Comparison of ENCODE assay signal across 23 cellular contexts in genomic region chr2:16244153-16244965, GRCh38.
"Had no signal": no experiment of that assay in that cellular context is flagged by ENCODE, and none has a peak within 500 bp of the region (broad histone marks: within the 10 kb centered on the region; RNA-seq: fewer than 3 reads in every experiment).

No MANE protein-coding gene starts in this region.

- H3K27ac Mint-ChIP-seq: activated CD4-positive, alpha-beta T cell treated with anti-CD3 and anti-CD28 coated beads, Interleukin-2, amount 10 ng/mL, durations not matched to agents 7 days and 5 days; activated CD8-positive, alpha-beta T cell treated with anti-CD3 and anti-CD28 coated beads for 36 hours; activated naive CD4-positive, alpha-beta T cell treated with anti-CD3 and anti-CD28 coated beads, Interleukin-2, amount 50 U/mL, for 24 hours; activated T-cell treated with anti-CD3 and anti-CD28 coated beads, Interleukin-2, amount 50 U/mL, for 24 hours; activated T-helper 1 cell treated with anti-CD3 and anti-CD28 coated beads, Interleukin-12 subunit alpha, Interleukin-12 subunit beta, Interleukin-2, Interleukin-4 antibody, amounts not matched to agents 30 ng/mL and 10 ng/mL and 1 ng/mL, durations not matched to agents 14 hours and 24 hours and 36 hours; IgD-negative memory B cell; T-helper 17 cell; WTC11 had no signal

- H3K9me3 Mint-ChIP-seq: activated CD4-positive, alpha-beta T cell treated with anti-CD3 and anti-CD28 coated beads, Interleukin-2, amount 10 ng/mL, durations not matched to agents 7 days and 5 days; activated CD8-positive, alpha-beta T cell treated with anti-CD3 and anti-CD28 coated beads for 36 hours; activated naive CD4-positive, alpha-beta T cell treated with anti-CD3 and anti-CD28 coated beads, Interleukin-2, amount 50 U/mL, for 24 hours; activated T-cell treated with anti-CD3 and anti-CD28 coated beads, Interleukin-2, amount 50 U/mL, for 24 hours; activated T-helper 1 cell treated with anti-CD3 and anti-CD28 coated beads, Interleukin-12 subunit alpha, Interleukin-12 subunit beta, Interleukin-2, Interleukin-4 antibody, amounts not matched to agents 30 ng/mL and 10 ng/mL and 1 ng/mL, durations not matched to agents 14 hours and 24 hours and 36 hours; IgD-negative memory B cell; WTC11 had no signal

- DNase-seq: activated CD4-positive, alpha-beta T cell treated with anti-CD3 and anti-CD28 coated beads, Interleukin-2, amount 10 ng/mL, durations not matched to agents 7 days and 5 days; activated CD4-positive, CD25-positive, alpha-beta regulatory T cell treated with anti-CD3 and anti-CD28 coated beads, Interleukin-2, amount 50 U/mL, for 72 hours; activated CD8-positive, alpha-beta T cell treated with anti-CD3 and anti-CD28 coated beads for 36 hours; activated effector memory CD4-positive, alpha-beta T cell treated with Interleukin-2 at 50 U/mL for 16 hours; activated naive CD4-positive, alpha-beta T cell; activated T-cell treated with anti-CD3 and anti-CD28 coated beads, Interleukin-2, amount 50 U/mL, for 24 hours; aorta; KG1; NCI-H1092; NCI-H1417; NCI-H1930; NCI-H2171; NCI-H2227 treated with DMSO at 0.1 percent for 48 hours; NCI-H526 treated with DMSO at 0.1 percent for 48 hours; NCI-H82; SIG-M5; T-helper 17 cell; T-helper 9 cell had no signal

- ATAC-seq: activated CD8-positive, alpha-beta T cell treated with anti-CD3 and anti-CD28 coated beads for 36 hours; T-helper 17 cell; WTC11 had no signal

- H3K4me1 Mint-ChIP-seq: activated CD4-positive, alpha-beta T cell treated with anti-CD3 and anti-CD28 coated beads, Interleukin-2, amount 10 ng/mL, durations not matched to agents 7 days and 5 days; activated naive CD4-positive, alpha-beta T cell treated with anti-CD3 and anti-CD28 coated beads, Interleukin-2, amount 50 U/mL, for 24 hours; T-helper 17 cell had no signal

- H3K9me3 ChIP-seq: breast epithelium had no signal

- H3K4me3 Mint-ChIP-seq: activated CD4-positive, alpha-beta T cell treated with anti-CD3 and anti-CD28 coated beads, Interleukin-2, amount 10 ng/mL, durations not matched to agents 7 days and 5 days; activated CD8-positive, alpha-beta T cell treated with anti-CD3 and anti-CD28 coated beads for 36 hours; activated naive CD4-positive, alpha-beta T cell treated with anti-CD3 and anti-CD28 coated beads, Interleukin-2, amount 50 U/mL, for 24 hours; activated T-cell treated with anti-CD3 and anti-CD28 coated beads, Interleukin-2, amount 50 U/mL, for 24 hours; activated T-helper 1 cell treated with anti-CD3 and anti-CD28 coated beads, Interleukin-12 subunit alpha, Interleukin-12 subunit beta, Interleukin-2, Interleukin-4 antibody, amounts not matched to agents 30 ng/mL and 10 ng/mL and 1 ng/mL, durations not matched to agents 14 hours and 24 hours and 36 hours; IgD-negative memory B cell; WTC11 had no signal

- H3K4me1 ChIP-seq: breast epithelium had no signal

- H3K36me3 ChIP-seq: breast epithelium had no signal

- H3K27ac ChIP-seq: breast epithelium had no signal

- H3K27me3 Mint-ChIP-seq: activated CD4-positive, alpha-beta T cell treated with anti-CD3 and anti-CD28 coated beads, Interleukin-2, amount 10 ng/mL, durations not matched to agents 7 days and 5 days; activated CD8-positive, alpha-beta T cell treated with anti-CD3 and anti-CD28 coated beads for 36 hours had no signal

- H3K36me3 Mint-ChIP-seq: activated naive CD4-positive, alpha-beta T cell treated with anti-CD3 and anti-CD28 coated beads, Interleukin-2, amount 50 U/mL, for 24 hours; IgD-negative memory B cell; WTC11 had no signal

- H3K4me3 ChIP-seq: breast epithelium had no signal
